Comparison of ENCODE assay signal across 11 cellular contexts in genomic region chr6:139152088-139152891, GRCh38. TPM values are rescaled to one million over a fixed set of nuclear protein-coding genes. Genes with fewer than 3 reads are reported as not detected.
DNase-seq lines count a peak whose midpoint lies in the region; ATAC-seq and TF ChIP-seq lines count a peak whose summit lies in the region.
"Had no signal": no experiment of that assay in that cellular context is flagged by ENCODE, and none has a peak within 500 bp of the region (broad histone marks: within the 10 kb centered on the region; RNA-seq: fewer than 3 reads in every experiment).

No MANE protein-coding gene starts in this region.

- H3K4ac ChIP-seq in mesendoderm (ENCODE audit: low read depth, low read length) = peak overlapping the region; percentile 31

- POLR2A ChIA-PET in CD8-positive, alpha-beta T cell (lab: Charles Lee) = interaction anchor here (1.0 to 3.3 kb wide), 6 partner anchors 8 to 39 kb away, joined by 3 to 11 read pairs (median 6); no protein-coding TSS in a partner anchor

- H3K4me2 ChIP-seq in Karpas-422 (ENCODE audit: low read depth, low read length, poor library complexity, severe bottlenecking) (peak overlapping the region; percentile 82), mesendoderm (ENCODE audit: low read length) (no peak overlapping the region)

- H2BK120ac ChIP-seq in mesendoderm (ENCODE audit: low read depth, low read length) = no peak overlapping the region

- H3K27ac ChIP-seq in CD8-positive, alpha-beta T cell (ENCODE audit: low read depth, low read length) = no peak overlapping the region
- H3K27ac ChIP-seq in Karpas-422 (ENCODE audit: low read length) (peak overlapping the region; percentile 89), mesendoderm (ENCODE audit: low read depth, low read length) (no peak overlapping the region)
- H3K27ac ChIP-seq: SJSA1 had no signal

- no peak overlapping the region for H2BK5ac ChIP-seq in mesendoderm (ENCODE audit: low read length)

- H3K36me3 Mint-ChIP-seq in CD8-positive, alpha-beta T cell = peaks cover 33% of the 10 kb centered on the region
- peaks cover 8% of the 10 kb centered on the region for H3K36me3 Mint-ChIP-seq in activated naive CD8-positive, alpha-beta T cell

- H3K79me2 ChIP-seq in Karpas-422 (ENCODE audit: low read length) (peaks cover 98% of the 10 kb centered on the region), mesendoderm (ENCODE audit: control insufficient read depth, insufficient read depth, low read length) (no peaks in the 10 kb centered on the region)

- intact Hi-C loops in CD8-positive, alpha-beta T cell (cut with DNase I, micrococcal nuclease) = no loop called here

- H2AK5ac ChIP-seq in mesendoderm (ENCODE audit: low read length) = no peak overlapping the region

- H4K20me1 ChIP-seq in Karpas-422 (ENCODE audit: insufficient read depth, low read depth, low read length) = no peaks in the 10 kb centered on the region

- H3K9me2 ChIP-seq in Karpas-422 (replicated peaks; ENCODE audit: insufficient read depth, low read length) = no peaks in the 10 kb centered on the region

- H3K9me3 ChIP-seq in CD8-positive, alpha-beta T cell (ENCODE audit: low read length) = no peaks in the 10 kb centered on the region
- no peaks in the 10 kb centered on the region for H3K9me3 ChIP-seq in Karpas-422 (ENCODE audit: low read length)
- H3K9me3 ChIP-seq: SJSA1 had no signal

- peaks cover 8% of the 10 kb centered on the region for H3K79me1 ChIP-seq in mesendoderm (ENCODE audit: low read length)

- H3K9ac ChIP-seq in Karpas-422 (ENCODE audit: low read length) (no peak overlapping the region), mesendoderm (ENCODE audit: low read length) (no peak overlapping the region)

- H3K27ac Mint-ChIP-seq in CD8-positive, alpha-beta T cell = peak overlapping the region; percentile 76
- H3K27ac Mint-ChIP-seq in activated naive CD8-positive, alpha-beta T cell = peak overlapping the region; percentile 99

- peaks cover 86% of the 10 kb centered on the region for H3K4me1 ChIP-seq in CD8-positive, alpha-beta T cell (ENCODE audit: insufficient read depth, low read length)
- H3K4me1 ChIP-seq in Karpas-422 (ENCODE audit: low read length) = peaks cover 62% of the 10 kb centered on the region
- no peaks in the 10 kb centered on the region for H3K4me1 ChIP-seq in mesendoderm (ENCODE audit: control insufficient read depth, low read depth, low read length)

- H3K4me1 Mint-ChIP-seq in CD8-positive, alpha-beta T cell (ENCODE audit: low read depth) = peaks cover 89% of the 10 kb centered on the region
- peaks cover 90% of the 10 kb centered on the region for H3K4me1 Mint-ChIP-seq in activated naive CD8-positive, alpha-beta T cell (ENCODE audit: low read depth)

- H2AFZ ChIP-seq in Karpas-422 (ENCODE audit: low read length) = no peak overlapping the region

- H3K23ac ChIP-seq in mesendoderm (ENCODE audit: low read length) = no peak overlapping the region

- DNase-seq in CD8-positive, alpha-beta T cell = no peak
- DNase-seq in Karpas-422 = no peak
- no peak for DNase-seq in mesendoderm
- no peak for DNase-seq in NCI-H524 (lab: John Stamatoyannopoulos, UW)
- DNase-seq: activated CD4-positive, alpha-beta T cell treated with anti-CD3 and anti-CD28 coated beads, Interleukin-2, amount 50 U/mL, for 4 hours; NCI-H510A treated with DMSO at 0.1 percent for 48 hours had no signal

- CTCF ChIA-PET in CD8-positive, alpha-beta T cell (lab: Charles Lee) = interaction anchor here (1.2 to 2.1 kb wide), 5 partner anchors 9 to 67 kb away, joined by 3 to 7 read pairs (median 4); no protein-coding TSS in a partner anchor

- H3K36me3 ChIP-seq in CD8-positive, alpha-beta T cell (ENCODE audit: insufficient read depth, low read length) = no peaks in the 10 kb centered on the region
- H3K36me3 ChIP-seq in Karpas-422 (ENCODE audit: insufficient read depth, low read length) = peaks cover 9% of the 10 kb centered on the region; the same call in 1 of the 2 replicates
- H3K36me3 ChIP-seq in mesendoderm (ENCODE audit: control insufficient read depth, insufficient read depth, low read length) = no peaks in the 10 kb centered on the region
- H3K36me3 ChIP-seq: SJSA1 had no signal

- no CpG with 5 or more reads among the region's 5 CpGs for WGBS in mesendoderm (ENCODE audit: extremely low coverage, insufficient coverage, low lambda C conversion rate)

- no peak overlapping the region for H2BK15ac ChIP-seq in mesendoderm (replicated peaks; ENCODE audit: low read depth)

- no peak for TF ChIP-seq CTCF in CD8-positive, alpha-beta T cell (IDR thresholded peaks at IDR 0.05)

- H3K9me3 Mint-ChIP-seq in CD8-positive, alpha-beta T cell = no peaks in the 10 kb centered on the region
- no peaks in the 10 kb centered on the region for H3K9me3 Mint-ChIP-seq in activated naive CD8-positive, alpha-beta T cell (ENCODE audit: low read depth)

- H3K27me3 Mint-ChIP-seq in CD8-positive, alpha-beta T cell (ENCODE audit: low read depth) = no peaks in the 10 kb centered on the region
- no peaks in the 10 kb centered on the region for H3K27me3 Mint-ChIP-seq in activated naive CD8-positive, alpha-beta T cell

- H3K18ac ChIP-seq in mesendoderm (ENCODE audit: low read length) = no peak overlapping the region

- ATAC-seq in CD8-positive, alpha-beta T cell = peak; percentile 27
- ATAC-seq in HG03439 (IDR thresholded peaks at IDR 0.05; ENCODE audit: unreplicated experiment) (no peak), HG02798 (IDR thresholded peaks at IDR 0.05; ENCODE audit: poor library complexity, unreplicated experiment) (no peak), HG03460 (IDR thresholded peaks at IDR 0.05; ENCODE audit: unreplicated experiment) (no peak)

- peak overlapping the region; percentile 75 for H3K4me3 Mint-ChIP-seq in CD8-positive, alpha-beta T cell
- peak overlapping the region; percentile 78 for H3K4me3 Mint-ChIP-seq in activated naive CD8-positive, alpha-beta T cell

- H4K5ac ChIP-seq in mesendoderm (ENCODE audit: low read length) = no peak overlapping the region

- no peak overlapping the region for H4K8ac ChIP-seq in mesendoderm (ENCODE audit: low read depth, low read length)

- no peak overlapping the region for H3K4me3 ChIP-seq in CD8-positive, alpha-beta T cell (ENCODE audit: low read depth, low read length)
- no peak overlapping the region for H3K4me3 ChIP-seq in Karpas-422 (ENCODE audit: low read length)
- no peak overlapping the region for H3K4me3 ChIP-seq in mesendoderm (ENCODE audit: low read length)
- H3K4me3 ChIP-seq: SJSA1 had no signal

- no peaks in the 10 kb centered on the region for H3K27me3 ChIP-seq in CD8-positive, alpha-beta T cell (ENCODE audit: insufficient read depth, low read length)
- H3K27me3 ChIP-seq in Karpas-422 (ENCODE audit: low read length) = no peaks in the 10 kb centered on the region
- no peaks in the 10 kb centered on the region for H3K27me3 ChIP-seq in mesendoderm (ENCODE audit: insufficient read depth, low read length, poor library complexity)
- H3K27me3 ChIP-seq: SJSA1 had no signal

- no peak overlapping the region for H3K56ac ChIP-seq in mesendoderm (ENCODE audit: low read length)

RNA-seq across cellular contexts. Expression of gene HECA, which starts 17.4 kb away (rescaled TPM):
- total RNA-seq in CD8-positive, alpha-beta T cell = 100 to 1,000 TPM; 231 to 234 TPM
- 68.8 and 90.8 TPM in 2 replicates for total RNA-seq in Karpas-422 (2014; rRNA removed; shearing (Covaris generic); ENCODE audit: low replicate concordance)
- polyA plus RNA-seq in mesendoderm (2013, experiment 1 of 2) = 3.0 TPM
- polyA plus RNA-seq in mesendoderm (2013, experiment 2 of 2) = 3.0 TPM
